In genomic region chr9:7481570-7481969, GRCh38 we compare ENCODE assay signal across 25 cellular contexts.
"Had no signal": no experiment of that assay in that cellular context is flagged by ENCODE, and none has a peak within 500 bp of the region (broad histone marks: within the 10 kb centered on the region; RNA-seq: fewer than 3 reads in every experiment).

No MANE protein-coding gene starts in this region.

- H3K27me3 ChIP-seq: neural progenitor cell, neutrophil, pancreas, right lobe of liver, sigmoid colon, stomach, thyroid gland, tibial nerve, upper lobe of right lung, uterus had no signal

- H3K4me2 ChIP-seq: neural progenitor cell had no signal

- H3K27ac ChIP-seq: neural progenitor cell, neutrophil, pancreas, psoas muscle, right lobe of liver, sigmoid colon, stomach, thoracic aorta, thyroid gland, tibial nerve, upper lobe of right lung, uterus had no signal

- H3K4me1 ChIP-seq: neural progenitor cell, pancreas, psoas muscle, right lobe of liver, sigmoid colon, stomach, thyroid gland, tibial nerve, upper lobe of right lung, uterus had no signal

- DNase-seq: naive thymus-derived CD4-positive, alpha-beta T cell; natural killer cell; nucleus accumbens; pancreas; posterior cingulate gyrus; psoas muscle; right cardiac atrium; right lobe of liver; sigmoid colon; small intestine; stimulated activated CD4-positive, alpha-beta T cell treated with anti-CD3 and anti-CD28 coated beads, Interleukin-15, amount 100 ng/mL, for 24 hours; stimulated activated CD4-positive, alpha-beta T cell treated with anti-CD3 and anti-CD28 coated beads, Interleukin-2, amount 100 ng/mL, for 24 hours; stimulated activated CD4-positive, alpha-beta T cell treated with anti-CD3 and anti-CD28 coated beads, Interleukin-2, amount 100 ng/mL, for 48 hours; stimulated activated CD4-positive, alpha-beta T cell treated with anti-CD3 and anti-CD28 coated beads, Interleukin-4, amount 100 ng/mL, for 24 hours; stimulated activated naive B cell treated with anti-CD40 and anti-IgM and Interleukin-4, amounts not matched to agents 10 μg/mL and 1 μg/mL and 100 μg/mL, for 72 hours; stimulated activated naive CD4-positive, alpha-beta T cell treated with Interleukin-2 at 50 U/mL for 16 hours; stomach; thyroid gland; upper lobe of right lung; uterus had no signal

- H3K9ac ChIP-seq: neural progenitor cell had no signal

- ATAC-seq: naive thymus-derived CD4-positive, alpha-beta T cell; natural killer cell; pancreas; psoas muscle; right cardiac atrium; stimulated activated effector memory CD8-positive, alpha-beta T cell treated with anti-CD3 and anti-CD28 coated beads, Interleukin-12 subunit alpha, Interleukin-12 subunit beta, amount 100 ng/mL, for 72 hours; stimulated activated naive B cell treated with anti-CD40 and anti-IgM and Interleukin-4, amounts not matched to agents 10 μg/mL and 1 μg/mL and 100 μg/mL, for 72 hours; upper lobe of right lung had no signal

- H3K4me3 ChIP-seq: neural progenitor cell, pancreas, psoas muscle, right lobe of liver, sigmoid colon, stomach, thoracic aorta, thyroid gland, tibial nerve, upper lobe of right lung, uterus had no signal

- H3K36me3 ChIP-seq: neural progenitor cell, neutrophil, pancreas, right lobe of liver, sigmoid colon, stomach, thoracic aorta, thyroid gland, tibial nerve, upper lobe of right lung, uterus had no signal

- H2AFZ ChIP-seq: neural progenitor cell had no signal

- H3K9me3 ChIP-seq: neutrophil, pancreas, psoas muscle, right lobe of liver, sigmoid colon, stomach, thoracic aorta, thyroid gland, upper lobe of right lung, uterus had no signal
